24 cellular contexts compared by ENCODE assay signal in genomic region chr9:124485201-124485600, GRCh38. TPM values are rescaled to one million over a fixed set of nuclear protein-coding genes. Genes with fewer than 3 reads are reported as not detected.
"Had no signal": no experiment of that assay in that cellular context is flagged by ENCODE, and none has a peak within 500 bp of the region (broad histone marks: within the 10 kb centered on the region; RNA-seq: fewer than 3 reads in every experiment).

No MANE protein-coding gene starts in this region.

- H3K9me3 ChIP-seq: SK-N-SH had no signal

- H3K9ac ChIP-seq: KMS-11, SK-N-SH had no signal

- ATAC-seq: K562 had no signal

- H3K4me2 ChIP-seq: KMS-11, SK-N-SH had no signal

- H3K27ac ChIP-seq: KMS-11 had no signal

- H3K4me3 ChIP-seq: K562 had no signal

- FAIRE-seq: K562, RCC 7860 had no signal

- DNase-seq: Kasumi-1, MM.1S, NCI-H1092 treated with DMSO at 0.1 percent for 48 hours, NCI-H1417, NCI-H1436 treated with DMSO at 0.1 percent for 48 hours, NCI-H1694, NCI-H187 treated with DMSO at 0.1 percent for 48 hours, NCI-H2029 treated with DMSO at 0.1 percent for 48 hours, NCI-H2171 treated with DMSO at 0.1 percent for 48 hours, NCI-H345, NCI-H446 treated with DMSO at 0.1 percent for 48 hours, NCI-H510A treated with DMSO at 0.1 percent for 48 hours, NCI-H526, RPMI8226, SHP77, SK-N-SH, SW 1271 had no signal

RNA-seq across cellular contexts. Expression of gene NR5A1, which starts 22.0 kb away (rescaled TPM):
- total RNA-seq: SK-MEL-5 had no signal
- polyA plus RNA-seq: IgD-negative memory B cell, SK-N-SH had no signal

RNA-seq across cellular contexts. Expression of gene ADGRD2, which starts 35.0 kb away (rescaled TPM):
- total RNA-seq: HT-29, K562, M059J, SK-MEL-5 had no signal
- polyA plus RNA-seq: IgD-negative memory B cell, K562 had no signal
